In the genomic region with DNA sequence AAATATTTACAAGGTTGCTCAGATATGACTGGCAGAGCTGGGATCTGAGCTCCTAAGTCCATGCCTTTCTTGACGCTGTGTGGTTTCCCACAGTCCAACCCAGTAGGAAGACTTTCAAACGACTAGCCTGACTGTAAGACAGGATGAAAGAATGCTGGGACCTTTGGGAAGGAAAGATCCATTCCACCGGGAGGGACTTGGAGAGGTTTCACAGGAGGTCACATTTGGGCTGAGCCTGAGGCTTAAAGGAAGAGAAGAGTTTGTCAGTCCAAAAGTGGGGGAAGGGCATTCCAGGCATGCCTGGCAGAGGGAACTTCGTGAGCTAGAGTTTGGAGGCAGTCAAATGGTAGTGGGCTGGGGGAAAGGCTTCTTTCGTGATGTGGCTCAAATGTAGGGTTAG, we compare ENCODE assay signal across 2 cellular contexts.
TF ChIP-seq lines count a peak whose summit lies in the region.

No MANE protein-coding gene starts in this region.

TF ChIP-seq in GM23338, 12 proteins besides CTCF, POLR2A, EP300 and RAD21:
- TF ChIP-seq, protein P1, sequence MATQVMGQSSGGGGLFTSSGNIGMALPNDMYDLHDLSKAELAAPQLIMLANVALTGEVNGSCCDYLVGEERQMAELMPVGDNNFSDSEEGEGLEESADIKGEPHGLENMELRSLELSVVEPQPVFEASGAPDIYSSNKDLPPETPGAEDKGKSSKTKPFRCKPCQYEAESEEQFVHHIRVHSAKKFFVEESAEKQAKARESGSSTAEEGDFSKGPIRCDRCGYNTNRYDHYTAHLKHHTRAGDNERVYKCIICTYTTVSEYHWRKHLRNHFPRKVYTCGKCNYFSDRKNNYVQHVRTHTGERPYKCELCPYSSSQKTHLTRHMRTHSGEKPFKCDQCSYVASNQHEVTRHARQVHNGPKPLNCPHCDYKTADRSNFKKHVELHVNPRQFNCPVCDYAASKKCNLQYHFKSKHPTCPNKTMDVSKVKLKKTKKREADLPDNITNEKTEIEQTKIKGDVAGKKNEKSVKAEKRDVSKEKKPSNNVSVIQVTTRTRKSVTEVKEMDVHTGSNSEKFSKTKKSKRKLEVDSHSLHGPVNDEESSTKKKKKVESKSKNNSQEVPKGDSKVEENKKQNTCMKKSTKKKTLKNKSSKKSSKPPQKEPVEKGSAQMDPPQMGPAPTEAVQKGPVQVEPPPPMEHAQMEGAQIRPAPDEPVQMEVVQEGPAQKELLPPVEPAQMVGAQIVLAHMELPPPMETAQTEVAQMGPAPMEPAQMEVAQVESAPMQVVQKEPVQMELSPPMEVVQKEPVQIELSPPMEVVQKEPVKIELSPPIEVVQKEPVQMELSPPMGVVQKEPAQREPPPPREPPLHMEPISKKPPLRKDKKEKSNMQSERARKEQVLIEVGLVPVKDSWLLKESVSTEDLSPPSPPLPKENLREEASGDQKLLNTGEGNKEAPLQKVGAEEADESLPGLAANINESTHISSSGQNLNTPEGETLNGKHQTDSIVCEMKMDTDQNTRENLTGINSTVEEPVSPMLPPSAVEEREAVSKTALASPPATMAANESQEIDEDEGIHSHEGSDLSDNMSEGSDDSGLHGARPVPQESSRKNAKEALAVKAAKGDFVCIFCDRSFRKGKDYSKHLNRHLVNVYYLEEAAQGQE (IDR thresholded peaks at IDR 0.05; ENCODE audit: unreplicated experiment), result no peak
- TF ChIP-seq, protein P2, sequence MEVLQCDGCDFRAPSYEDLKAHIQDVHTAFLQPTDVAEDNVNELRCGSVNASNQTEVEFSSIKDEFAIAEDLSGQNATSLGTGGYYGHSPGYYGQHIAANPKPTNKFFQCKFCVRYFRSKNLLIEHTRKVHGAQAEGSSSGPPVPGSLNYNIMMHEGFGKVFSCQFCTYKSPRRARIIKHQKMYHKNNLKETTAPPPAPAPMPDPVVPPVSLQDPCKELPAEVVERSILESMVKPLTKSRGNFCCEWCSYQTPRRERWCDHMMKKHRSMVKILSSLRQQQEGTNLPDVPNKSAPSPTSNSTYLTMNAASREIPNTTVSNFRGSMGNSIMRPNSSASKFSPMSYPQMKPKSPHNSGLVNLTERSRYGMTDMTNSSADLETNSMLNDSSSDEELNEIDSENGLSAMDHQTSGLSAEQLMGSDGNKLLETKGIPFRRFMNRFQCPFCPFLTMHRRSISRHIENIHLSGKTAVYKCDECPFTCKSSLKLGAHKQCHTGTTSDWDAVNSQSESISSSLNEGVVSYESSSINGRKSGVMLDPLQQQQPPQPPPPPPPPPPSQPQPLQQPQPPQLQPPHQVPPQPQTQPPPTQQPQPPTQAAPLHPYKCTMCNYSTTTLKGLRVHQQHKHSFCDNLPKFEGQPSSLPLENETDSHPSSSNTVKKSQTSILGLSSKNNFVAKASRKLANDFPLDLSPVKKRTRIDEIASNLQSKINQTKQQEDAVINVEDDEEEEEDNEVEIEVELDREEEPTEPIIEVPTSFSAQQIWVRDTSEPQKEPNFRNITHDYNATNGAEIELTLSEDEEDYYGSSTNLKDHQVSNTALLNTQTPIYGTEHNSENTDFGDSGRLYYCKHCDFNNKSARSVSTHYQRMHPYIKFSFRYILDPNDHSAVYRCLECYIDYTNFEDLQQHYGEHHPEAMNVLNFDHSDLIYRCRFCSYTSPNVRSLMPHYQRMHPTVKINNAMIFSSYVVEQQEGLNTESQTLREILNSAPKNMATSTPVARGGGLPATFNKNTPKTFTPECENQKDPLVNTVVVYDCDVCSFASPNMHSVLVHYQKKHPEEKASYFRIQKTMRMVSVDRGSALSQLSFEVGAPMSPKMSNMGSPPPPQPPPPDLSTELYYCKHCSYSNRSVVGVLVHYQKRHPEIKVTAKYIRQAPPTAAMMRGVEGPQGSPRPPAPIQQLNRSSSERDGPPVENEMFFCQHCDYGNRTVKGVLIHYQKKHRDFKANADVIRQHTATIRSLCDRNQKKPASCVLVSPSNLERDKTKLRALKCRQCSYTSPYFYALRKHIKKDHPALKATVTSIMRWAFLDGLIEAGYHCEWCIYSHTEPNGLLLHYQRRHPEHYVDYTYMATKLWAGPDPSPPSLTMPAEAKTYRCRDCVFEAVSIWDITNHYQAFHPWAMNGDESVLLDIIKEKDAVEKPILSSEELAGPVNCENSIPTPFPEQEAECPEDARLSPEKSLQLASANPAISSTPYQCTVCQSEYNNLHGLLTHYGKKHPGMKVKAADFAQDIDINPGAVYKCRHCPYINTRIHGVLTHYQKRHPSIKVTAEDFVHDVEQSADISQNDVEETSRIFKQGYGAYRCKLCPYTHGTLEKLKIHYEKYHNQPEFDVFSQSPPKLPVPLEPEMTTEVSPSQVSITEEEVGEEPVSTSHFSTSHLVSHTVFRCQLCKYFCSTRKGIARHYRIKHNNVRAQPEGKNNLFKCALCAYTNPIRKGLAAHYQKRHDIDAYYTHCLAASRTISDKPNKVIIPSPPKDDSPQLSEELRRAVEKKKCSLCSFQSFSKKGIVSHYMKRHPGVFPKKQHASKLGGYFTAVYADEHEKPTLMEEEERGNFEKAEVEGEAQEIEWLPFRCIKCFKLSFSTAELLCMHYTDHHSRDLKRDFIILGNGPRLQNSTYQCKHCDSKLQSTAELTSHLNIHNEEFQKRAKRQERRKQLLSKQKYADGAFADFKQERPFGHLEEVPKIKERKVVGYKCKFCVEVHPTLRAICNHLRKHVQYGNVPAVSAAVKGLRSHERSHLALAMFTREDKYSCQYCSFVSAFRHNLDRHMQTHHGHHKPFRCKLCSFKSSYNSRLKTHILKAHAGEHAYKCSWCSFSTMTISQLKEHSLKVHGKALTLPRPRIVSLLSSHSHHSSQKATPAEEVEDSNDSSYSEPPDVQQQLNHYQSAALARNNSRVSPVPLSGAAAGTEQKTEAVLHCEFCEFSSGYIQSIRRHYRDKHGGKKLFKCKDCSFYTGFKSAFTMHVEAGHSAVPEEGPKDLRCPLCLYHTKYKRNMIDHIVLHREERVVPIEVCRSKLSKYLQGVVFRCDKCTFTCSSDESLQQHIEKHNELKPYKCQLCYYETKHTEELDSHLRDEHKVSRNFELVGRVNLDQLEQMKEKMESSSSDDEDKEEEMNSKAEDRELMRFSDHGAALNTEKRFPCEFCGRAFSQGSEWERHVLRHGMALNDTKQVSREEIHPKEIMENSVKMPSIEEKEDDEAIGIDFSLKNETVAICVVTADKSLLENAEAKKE (CRISPR knock-in tag; IDR thresholded peaks at IDR 0.05), result no peak
- TF ChIP-seq ZNF114 (CRISPR knock-in tag; IDR thresholded peaks at IDR 0.05) (no peak), STAT1 (IDR thresholded peaks at IDR 0.05; ENCODE audit: unreplicated experiment) (no peak), POLR2AphosphoS5 (IDR thresholded peaks at IDR 0.05; ENCODE audit: low read depth) (no peak), EZH2phosphoT487 (IDR thresholded peaks at IDR 0.05; ENCODE audit: unreplicated experiment) (no peak), NANOG (IDR thresholded peaks at IDR 0.05; ENCODE audit: borderline replicate concordance) (no peak), EZH2 (IDR thresholded peaks at IDR 0.05; ENCODE audit: low read depth, unreplicated experiment) (no peak)
- TF ChIP-seq, protein P3, sequence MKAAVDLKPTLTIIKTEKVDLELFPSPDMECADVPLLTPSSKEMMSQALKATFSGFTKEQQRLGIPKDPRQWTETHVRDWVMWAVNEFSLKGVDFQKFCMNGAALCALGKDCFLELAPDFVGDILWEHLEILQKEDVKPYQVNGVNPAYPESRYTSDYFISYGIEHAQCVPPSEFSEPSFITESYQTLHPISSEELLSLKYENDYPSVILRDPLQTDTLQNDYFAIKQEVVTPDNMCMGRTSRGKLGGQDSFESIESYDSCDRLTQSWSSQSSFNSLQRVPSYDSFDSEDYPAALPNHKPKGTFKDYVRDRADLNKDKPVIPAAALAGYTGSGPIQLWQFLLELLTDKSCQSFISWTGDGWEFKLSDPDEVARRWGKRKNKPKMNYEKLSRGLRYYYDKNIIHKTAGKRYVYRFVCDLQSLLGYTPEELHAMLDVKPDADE (IDR thresholded peaks at IDR 0.05), result no peak

TF ChIP-seq in HepG2, 621 proteins besides CTCF, POLR2A, EP300 and RAD21:
- no peak for TF ChIP-seq ZBTB42 (CRISPR knock-in tag; IDR thresholded peaks at IDR 0.05)
- TF ChIP-seq, protein P4, sequence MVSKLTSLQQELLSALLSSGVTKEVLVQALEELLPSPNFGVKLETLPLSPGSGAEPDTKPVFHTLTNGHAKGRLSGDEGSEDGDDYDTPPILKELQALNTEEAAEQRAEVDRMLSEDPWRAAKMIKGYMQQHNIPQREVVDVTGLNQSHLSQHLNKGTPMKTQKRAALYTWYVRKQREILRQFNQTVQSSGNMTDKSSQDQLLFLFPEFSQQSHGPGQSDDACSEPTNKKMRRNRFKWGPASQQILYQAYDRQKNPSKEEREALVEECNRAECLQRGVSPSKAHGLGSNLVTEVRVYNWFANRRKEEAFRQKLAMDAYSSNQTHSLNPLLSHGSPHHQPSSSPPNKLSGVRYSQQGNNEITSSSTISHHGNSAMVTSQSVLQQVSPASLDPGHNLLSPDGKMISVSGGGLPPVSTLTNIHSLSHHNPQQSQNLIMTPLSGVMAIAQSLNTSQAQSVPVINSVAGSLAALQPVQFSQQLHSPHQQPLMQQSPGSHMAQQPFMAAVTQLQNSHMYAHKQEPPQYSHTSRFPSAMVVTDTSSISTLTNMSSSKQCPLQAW (CRISPR knock-in tag; IDR thresholded peaks at IDR 0.05), result no peak
- TF ChIP-seq HHEX (CRISPR knock-in tag; IDR thresholded peaks at IDR 0.05), result no peak
- TF ChIP-seq KAT8 (CRISPR knock-in tag; IDR thresholded peaks at IDR 0.05), result no peak
- TF ChIP-seq IRF2 (CRISPR knock-in tag; IDR thresholded peaks at IDR 0.05), result no peak
- TF ChIP-seq, protein P5, sequence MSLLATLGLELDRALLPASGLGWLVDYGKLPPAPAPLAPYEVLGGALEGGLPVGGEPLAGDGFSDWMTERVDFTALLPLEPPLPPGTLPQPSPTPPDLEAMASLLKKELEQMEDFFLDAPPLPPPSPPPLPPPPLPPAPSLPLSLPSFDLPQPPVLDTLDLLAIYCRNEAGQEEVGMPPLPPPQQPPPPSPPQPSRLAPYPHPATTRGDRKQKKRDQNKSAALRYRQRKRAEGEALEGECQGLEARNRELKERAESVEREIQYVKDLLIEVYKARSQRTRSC (CRISPR knock-in tag; IDR thresholded peaks at IDR 0.05; ENCODE audit: low read depth), result no peak
- TF ChIP-seq, protein P6, sequence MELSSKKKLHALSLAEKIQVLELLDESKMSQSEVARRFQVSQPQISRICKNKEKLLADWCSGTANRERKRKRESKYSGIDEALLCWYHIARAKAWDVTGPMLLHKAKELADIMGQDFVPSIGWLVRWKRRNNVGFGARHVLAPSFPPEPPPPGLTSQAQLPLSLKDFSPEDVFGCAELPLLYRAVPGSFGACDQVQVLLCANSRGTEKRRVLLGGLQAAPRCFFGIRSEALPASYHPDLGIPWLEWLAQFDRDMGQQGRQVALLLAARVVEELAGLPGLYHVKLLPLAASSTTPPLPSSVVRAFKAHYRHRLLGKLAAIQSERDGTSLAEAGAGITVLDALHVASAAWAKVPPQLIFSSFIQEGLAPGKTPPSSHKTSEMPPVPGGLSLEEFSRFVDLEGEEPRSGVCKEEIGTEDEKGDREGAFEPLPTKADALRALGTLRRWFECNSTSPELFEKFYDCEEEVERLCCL (CRISPR knock-in tag; IDR thresholded peaks at IDR 0.05; ENCODE audit: borderline replicate concordance), result no peak
